ENCODE assay signal across 27 cellular contexts in genomic region chr20:31505903-31506302, GRCh38. TPM values are rescaled to one million over a fixed set of nuclear protein-coding genes. Genes with fewer than 3 reads are reported as not detected.
"Had no signal": no experiment of that assay in that cellular context is flagged by ENCODE, and none has a peak within 500 bp of the region (broad histone marks: within the 10 kb centered on the region; RNA-seq: fewer than 3 reads in every experiment).

No MANE protein-coding gene starts in this region.

- H3K36me3 ChIP-seq: esophagus squamous epithelium, right atrium auricular region, sigmoid colon, thoracic aorta, transverse colon had no signal

- H3K4me3 ChIP-seq: dorsolateral prefrontal cortex, esophagus squamous epithelium, mucosa of descending colon, right atrium auricular region, sigmoid colon, skin epidermis, thoracic aorta, transverse colon had no signal

- H3K27ac ChIP-seq: dorsolateral prefrontal cortex, esophagus squamous epithelium, foreskin keratinocyte, right atrium auricular region, sigmoid colon, skin epidermis, thoracic aorta, transverse colon had no signal

- H3K4me1 Mint-ChIP-seq: stimulated activated naive B cell treated with anti-CD40 and anti-IgM and Interleukin-4, amounts not matched to agents 10 μg/mL and 1 μg/mL and 100 μg/mL, for 72 hours; stimulated activated naive CD8-positive, alpha-beta T cell treated with anti-CD3 and anti-CD28 coated beads, Interleukin-15, amount 100 ng/mL, for 72 hours had no signal

- H3K27me3 ChIP-seq: foreskin keratinocyte, right atrium auricular region, sigmoid colon, transverse colon had no signal

- ATAC-seq: foreskin keratinocyte; left lobe of liver; mucosa of descending colon; naive thymus-derived CD8-positive, alpha-beta T cell; stimulated activated naive B cell treated with anti-CD40 and anti-IgM and Interleukin-4, amounts not matched to agents 10 μg/mL and 1 μg/mL and 100 μg/mL, for 72 hours; stimulated activated naive CD8-positive, alpha-beta T cell treated with anti-CD3 and anti-CD28 coated beads, Interleukin-15, amount 100 ng/mL, for 72 hours had no signal

- H3K9me3 ChIP-seq: right atrium auricular region, sigmoid colon, thoracic aorta, transverse colon had no signal

- H3K4me1 ChIP-seq: foreskin keratinocyte, right atrium auricular region, sigmoid colon had no signal

- DNase-seq: cortex of kidney; dorsolateral prefrontal cortex; effector CD8-positive, alpha-beta T cell; esophagus squamous epithelium; head of caudate nucleus; hippocampal formation; kidney glomerular epithelial cell; mucosa of descending colon; naive thymus-derived CD8-positive, alpha-beta T cell; posterior cingulate gyrus; sigmoid colon; stimulated activated CD4-positive, alpha-beta T cell treated with anti-CD3 and anti-CD28 coated beads, Interleukin-2, amount 100 ng/mL, for 24 hours; stimulated activated CD4-positive, alpha-beta T cell treated with anti-CD3 and anti-CD28 coated beads, Interleukin-4, amount 100 ng/mL, for 4 hours; stimulated activated naive B cell treated with anti-CD40 and anti-IgM and Interleukin-4, amounts not matched to agents 10 μg/mL and 1 μg/mL and 100 μg/mL, for 72 hours; stimulated activated naive CD8-positive, alpha-beta T cell treated with anti-CD3 and anti-CD28 coated beads, Interleukin-15, amount 100 ng/mL, for 72 hours; transverse colon had no signal

- H3K4me3 Mint-ChIP-seq: naive thymus-derived CD8-positive, alpha-beta T cell; stimulated activated naive B cell treated with anti-CD40 and anti-IgM and Interleukin-4, amounts not matched to agents 10 μg/mL and 1 μg/mL and 100 μg/mL, for 72 hours; stimulated activated naive CD8-positive, alpha-beta T cell treated with anti-CD3 and anti-CD28 coated beads, Interleukin-15, amount 100 ng/mL, for 72 hours had no signal

- H3K36me3 Mint-ChIP-seq: stimulated activated naive B cell treated with anti-CD40 and anti-IgM and Interleukin-4, amounts not matched to agents 10 μg/mL and 1 μg/mL and 100 μg/mL, for 72 hours had no signal

- H3K27ac Mint-ChIP-seq: naive thymus-derived CD8-positive, alpha-beta T cell; stimulated activated naive B cell treated with anti-CD40 and anti-IgM and Interleukin-4, amounts not matched to agents 10 μg/mL and 1 μg/mL and 100 μg/mL, for 72 hours; stimulated activated naive CD8-positive, alpha-beta T cell treated with anti-CD3 and anti-CD28 coated beads, Interleukin-15, amount 100 ng/mL, for 72 hours had no signal

RNA-seq across cellular contexts. Expression of gene REM1, which starts 30.8 kb away (rescaled TPM):
- total RNA-seq: epithelial cell of proximal tubule; foreskin keratinocyte; left lobe of liver; naive thymus-derived CD8-positive, alpha-beta T cell; osteocyte had no signal
- polyA plus RNA-seq: foreskin keratinocyte; naive thymus-derived CD8-positive, alpha-beta T cell; neural cell had no signal

RNA-seq across cellular contexts. Expression of gene DEFB124, which starts 31.0 kb away (rescaled TPM):
- total RNA-seq: dorsolateral prefrontal cortex; epithelial cell of proximal tubule; esophagus squamous epithelium; foreskin keratinocyte; left lobe of liver; lower leg skin; mucosa of descending colon; naive thymus-derived CD8-positive, alpha-beta T cell; osteocyte; right atrium auricular region; sigmoid colon; subcutaneous adipose tissue; thoracic aorta; transverse colon; urinary bladder had no signal
- polyA plus RNA-seq: foreskin keratinocyte; naive thymus-derived CD8-positive, alpha-beta T cell; neural cell; sigmoid colon had no signal
